1 cellular context compared by ENCODE assay signal in the genomic region with DNA sequence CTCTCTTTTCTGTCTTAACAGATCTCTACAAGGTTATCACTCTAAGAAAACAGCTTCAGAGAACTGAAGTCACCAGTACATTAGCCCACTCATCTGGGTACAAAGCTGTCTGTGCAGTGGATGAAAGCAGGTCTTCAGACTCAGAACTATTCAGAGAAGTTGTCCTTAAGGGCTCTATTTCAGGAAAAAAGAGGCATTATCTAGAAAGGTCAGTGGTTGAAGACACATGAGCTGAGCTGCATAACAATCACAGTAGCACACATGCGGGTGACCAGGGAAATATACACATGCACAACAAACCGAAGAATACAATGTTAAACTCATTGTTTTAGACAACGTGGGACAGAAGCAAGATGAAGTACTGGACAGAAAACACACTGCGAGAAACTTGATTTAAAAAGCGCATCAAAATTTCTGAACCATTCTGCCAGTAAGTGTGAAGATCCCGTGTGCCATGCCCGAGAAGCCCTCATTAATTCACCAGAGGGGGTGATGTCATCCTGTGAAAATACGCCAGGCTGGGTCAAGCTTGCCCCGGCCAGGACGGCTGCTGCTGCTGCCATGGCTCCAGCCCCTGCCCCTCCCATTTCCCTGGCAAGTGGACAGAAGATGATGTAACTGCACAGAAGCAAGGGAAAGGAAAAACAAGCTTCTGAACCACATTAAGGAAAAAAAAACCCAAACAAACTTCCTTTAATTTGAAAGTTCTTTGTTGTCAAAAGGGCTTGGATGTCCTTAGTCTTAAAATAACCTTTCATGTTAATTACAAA.
A peak's percentile ranks its signal among the peaks of the same experiment; 100 is the strongest.
TF ChIP-seq lines count a peak whose summit lies in the region.

No MANE protein-coding gene starts in this region.

TF ChIP-seq in K562, 482 proteins besides CTCF, POLR2A, EP300 and RAD21 (continued from another document and continues in another):
- TF ChIP-seq, protein P1, sequence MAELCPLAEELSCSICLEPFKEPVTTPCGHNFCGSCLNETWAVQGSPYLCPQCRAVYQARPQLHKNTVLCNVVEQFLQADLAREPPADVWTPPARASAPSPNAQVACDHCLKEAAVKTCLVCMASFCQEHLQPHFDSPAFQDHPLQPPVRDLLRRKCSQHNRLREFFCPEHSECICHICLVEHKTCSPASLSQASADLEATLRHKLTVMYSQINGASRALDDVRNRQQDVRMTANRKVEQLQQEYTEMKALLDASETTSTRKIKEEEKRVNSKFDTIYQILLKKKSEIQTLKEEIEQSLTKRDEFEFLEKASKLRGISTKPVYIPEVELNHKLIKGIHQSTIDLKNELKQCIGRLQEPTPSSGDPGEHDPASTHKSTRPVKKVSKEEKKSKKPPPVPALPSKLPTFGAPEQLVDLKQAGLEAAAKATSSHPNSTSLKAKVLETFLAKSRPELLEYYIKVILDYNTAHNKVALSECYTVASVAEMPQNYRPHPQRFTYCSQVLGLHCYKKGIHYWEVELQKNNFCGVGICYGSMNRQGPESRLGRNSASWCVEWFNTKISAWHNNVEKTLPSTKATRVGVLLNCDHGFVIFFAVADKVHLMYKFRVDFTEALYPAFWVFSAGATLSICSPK (IDR thresholded peaks at IDR 0.05; ENCODE audit: borderline replicate concordance) = no peak
- peak; percentile 65; the same call in 1 of the 2 replicates for TF ChIP-seq ZNF589 (CRISPR knock-in tag; IDR thresholded peaks at IDR 0.05; ENCODE audit: low read depth)
- no peak for TF ChIP-seq TEAD1 (CRISPR knock-in tag; IDR thresholded peaks at IDR 0.05)
- peak; percentile 88 for TF ChIP-seq ATF7 (IDR thresholded peaks at IDR 0.05)
- TF ChIP-seq MAZ (CRISPR knock-in tag; conservative IDR thresholded peaks at IDR 0.05 in 1 of 2, IDR thresholded peaks at IDR 0.05 in 1 of 2) = peak in 1 of 2 experiments; percentile 56; a peak in 2 of 4 replicates
- TF ChIP-seq SREBF1 (IDR thresholded peaks at IDR 0.05; ENCODE audit: borderline replicate concordance, low read depth, low read length) = no peak
- no peak for TF ChIP-seq KDM2B (CRISPR knock-in tag; IDR thresholded peaks at IDR 0.05)
- TF ChIP-seq, protein P2, sequence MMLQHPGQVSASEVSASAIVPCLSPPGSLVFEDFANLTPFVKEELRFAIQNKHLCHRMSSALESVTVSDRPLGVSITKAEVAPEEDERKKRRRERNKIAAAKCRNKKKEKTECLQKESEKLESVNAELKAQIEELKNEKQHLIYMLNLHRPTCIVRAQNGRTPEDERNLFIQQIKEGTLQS (IDR thresholded peaks at IDR 0.05) = peak; percentile 90
- TF ChIP-seq, protein P2 (CRISPR knock-in tag; conservative IDR thresholded peaks at IDR 0.05) = no peak
- no peak for TF ChIP-seq EHMT2 (IDR thresholded peaks at IDR 0.05)
- TF ChIP-seq TGIF2 (CRISPR knock-in tag; IDR thresholded peaks at IDR 0.05) = no peak
- TF ChIP-seq, protein P3, sequence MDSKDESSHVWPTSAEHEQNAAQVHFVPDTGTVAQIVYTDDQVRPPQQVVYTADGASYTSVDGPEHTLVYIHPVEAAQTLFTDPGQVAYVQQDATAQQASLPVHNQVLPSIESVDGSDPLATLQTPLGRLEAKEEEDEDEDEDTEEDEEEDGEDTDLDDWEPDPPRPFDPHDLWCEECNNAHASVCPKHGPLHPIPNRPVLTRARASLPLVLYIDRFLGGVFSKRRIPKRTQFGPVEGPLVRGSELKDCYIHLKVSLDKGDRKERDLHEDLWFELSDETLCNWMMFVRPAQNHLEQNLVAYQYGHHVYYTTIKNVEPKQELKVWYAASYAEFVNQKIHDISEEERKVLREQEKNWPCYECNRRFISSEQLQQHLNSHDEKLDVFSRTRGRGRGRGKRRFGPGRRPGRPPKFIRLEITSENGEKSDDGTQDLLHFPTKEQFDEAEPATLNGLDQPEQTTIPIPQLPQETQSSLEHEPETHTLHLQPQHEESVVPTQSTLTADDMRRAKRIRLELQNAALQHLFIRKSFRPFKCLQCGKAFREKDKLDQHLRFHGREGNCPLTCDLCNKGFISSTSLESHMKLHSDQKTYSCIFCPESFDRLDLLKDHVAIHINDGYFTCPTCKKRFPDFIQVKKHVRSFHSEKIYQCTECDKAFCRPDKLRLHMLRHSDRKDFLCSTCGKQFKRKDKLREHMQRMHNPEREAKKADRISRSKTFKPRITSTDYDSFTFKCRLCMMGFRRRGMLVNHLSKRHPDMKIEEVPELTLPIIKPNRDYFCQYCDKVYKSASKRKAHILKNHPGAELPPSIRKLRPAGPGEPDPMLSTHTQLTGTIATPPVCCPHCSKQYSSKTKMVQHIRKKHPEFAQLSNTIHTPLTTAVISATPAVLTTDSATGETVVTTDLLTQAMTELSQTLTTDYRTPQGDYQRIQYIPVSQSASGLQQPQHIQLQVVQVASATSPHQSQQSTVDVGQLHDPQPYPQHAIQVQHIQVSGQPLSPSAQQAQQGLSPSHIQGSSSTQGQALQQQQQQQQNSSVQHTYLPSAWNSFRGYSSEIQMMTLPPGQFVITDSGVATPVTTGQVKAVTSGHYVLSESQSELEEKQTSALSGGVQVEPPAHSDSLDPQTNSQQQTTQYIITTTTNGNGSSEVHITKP (IDR thresholded peaks at IDR 0.05; ENCODE audit: partially characterized antibody) = no peak
- no peak for TF ChIP-seq MCM2 (IDR thresholded peaks at IDR 0.05; ENCODE audit: low read depth)
- peak; percentile 58; the same call in 1 of the 2 replicates for TF ChIP-seq ELF4 (CRISPR knock-in tag; IDR thresholded peaks at IDR 0.05)
- TF ChIP-seq DACH1 (IDR thresholded peaks at IDR 0.05; ENCODE audit: partially characterized antibody) = no peak
- TF ChIP-seq, protein P4, sequence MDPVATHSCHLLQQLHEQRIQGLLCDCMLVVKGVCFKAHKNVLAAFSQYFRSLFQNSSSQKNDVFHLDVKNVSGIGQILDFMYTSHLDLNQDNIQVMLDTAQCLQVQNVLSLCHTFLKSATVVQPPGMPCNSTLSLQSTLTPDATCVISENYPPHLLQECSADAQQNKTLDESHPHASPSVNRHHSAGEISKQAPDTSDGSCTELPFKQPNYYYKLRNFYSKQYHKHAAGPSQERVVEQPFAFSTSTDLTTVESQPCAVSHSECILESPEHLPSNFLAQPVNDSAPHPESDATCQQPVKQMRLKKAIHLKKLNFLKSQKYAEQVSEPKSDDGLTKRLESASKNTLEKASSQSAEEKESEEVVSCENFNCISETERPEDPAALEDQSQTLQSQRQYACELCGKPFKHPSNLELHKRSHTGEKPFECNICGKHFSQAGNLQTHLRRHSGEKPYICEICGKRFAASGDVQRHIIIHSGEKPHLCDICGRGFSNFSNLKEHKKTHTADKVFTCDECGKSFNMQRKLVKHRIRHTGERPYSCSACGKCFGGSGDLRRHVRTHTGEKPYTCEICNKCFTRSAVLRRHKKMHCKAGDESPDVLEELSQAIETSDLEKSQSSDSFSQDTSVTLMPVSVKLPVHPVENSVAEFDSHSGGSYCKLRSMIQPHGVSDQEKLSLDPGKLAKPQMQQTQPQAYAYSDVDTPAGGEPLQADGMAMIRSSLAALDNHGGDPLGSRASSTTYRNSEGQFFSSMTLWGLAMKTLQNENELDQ (CRISPR knock-in tag; IDR thresholded peaks at IDR 0.05; ENCODE audit: borderline replicate concordance) = no peak
- TF ChIP-seq, protein P5, sequence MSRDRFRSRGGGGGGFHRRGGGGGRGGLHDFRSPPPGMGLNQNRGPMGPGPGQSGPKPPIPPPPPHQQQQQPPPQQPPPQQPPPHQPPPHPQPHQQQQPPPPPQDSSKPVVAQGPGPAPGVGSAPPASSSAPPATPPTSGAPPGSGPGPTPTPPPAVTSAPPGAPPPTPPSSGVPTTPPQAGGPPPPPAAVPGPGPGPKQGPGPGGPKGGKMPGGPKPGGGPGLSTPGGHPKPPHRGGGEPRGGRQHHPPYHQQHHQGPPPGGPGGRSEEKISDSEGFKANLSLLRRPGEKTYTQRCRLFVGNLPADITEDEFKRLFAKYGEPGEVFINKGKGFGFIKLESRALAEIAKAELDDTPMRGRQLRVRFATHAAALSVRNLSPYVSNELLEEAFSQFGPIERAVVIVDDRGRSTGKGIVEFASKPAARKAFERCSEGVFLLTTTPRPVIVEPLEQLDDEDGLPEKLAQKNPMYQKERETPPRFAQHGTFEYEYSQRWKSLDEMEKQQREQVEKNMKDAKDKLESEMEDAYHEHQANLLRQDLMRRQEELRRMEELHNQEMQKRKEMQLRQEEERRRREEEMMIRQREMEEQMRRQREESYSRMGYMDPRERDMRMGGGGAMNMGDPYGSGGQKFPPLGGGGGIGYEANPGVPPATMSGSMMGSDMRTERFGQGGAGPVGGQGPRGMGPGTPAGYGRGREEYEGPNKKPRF (IDR thresholded peaks at IDR 0.05; ENCODE audit: low read depth, low read length) = no peak
- TF ChIP-seq, protein P6, sequence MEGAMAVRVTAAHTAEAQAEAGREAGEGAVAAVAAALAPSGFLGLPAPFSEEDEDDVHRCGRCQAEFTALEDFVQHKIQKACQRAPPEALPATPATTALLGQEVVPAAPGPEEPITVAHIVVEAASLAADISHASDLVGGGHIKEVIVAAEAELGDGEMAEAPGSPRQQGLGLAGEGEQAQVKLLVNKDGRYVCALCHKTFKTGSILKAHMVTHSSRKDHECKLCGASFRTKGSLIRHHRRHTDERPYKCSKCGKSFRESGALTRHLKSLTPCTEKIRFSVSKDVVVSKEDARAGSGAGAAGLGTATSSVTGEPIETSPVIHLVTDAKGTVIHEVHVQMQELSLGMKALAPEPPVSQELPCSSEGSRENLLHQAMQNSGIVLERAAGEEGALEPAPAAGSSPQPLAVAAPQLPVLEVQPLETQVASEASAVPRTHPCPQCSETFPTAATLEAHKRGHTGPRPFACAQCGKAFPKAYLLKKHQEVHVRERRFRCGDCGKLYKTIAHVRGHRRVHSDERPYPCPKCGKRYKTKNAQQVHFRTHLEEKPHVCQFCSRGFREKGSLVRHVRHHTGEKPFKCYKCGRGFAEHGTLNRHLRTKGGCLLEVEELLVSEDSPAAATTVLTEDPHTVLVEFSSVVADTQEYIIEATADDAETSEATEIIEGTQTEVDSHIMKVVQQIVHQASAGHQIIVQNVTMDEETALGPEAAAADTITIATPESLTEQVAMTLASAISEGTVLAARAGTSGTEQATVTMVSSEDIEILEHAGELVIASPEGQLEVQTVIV (CRISPR knock-in tag; IDR thresholded peaks at IDR 0.05; ENCODE audit: borderline replicate concordance) = no peak
- 0 out of 2 replicates have a peak, but pooled peaks have one; percentile 9 for TF ChIP-seq SOX6 (IDR thresholded peaks at IDR 0.05)
- TF ChIP-seq, protein P7, sequence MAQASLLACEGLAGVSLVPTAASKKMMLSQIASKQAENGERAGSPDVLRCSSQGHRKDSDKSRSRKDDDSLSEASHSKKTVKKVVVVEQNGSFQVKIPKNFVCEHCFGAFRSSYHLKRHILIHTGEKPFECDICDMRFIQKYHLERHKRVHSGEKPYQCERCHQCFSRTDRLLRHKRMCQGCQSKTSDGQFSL (CRISPR knock-in tag; IDR thresholded peaks at IDR 0.05) = no peak
- TF ChIP-seq, protein P7 (tag; IDR thresholded peaks at IDR 0.05) = no peak
- TF ChIP-seq, protein P8, sequence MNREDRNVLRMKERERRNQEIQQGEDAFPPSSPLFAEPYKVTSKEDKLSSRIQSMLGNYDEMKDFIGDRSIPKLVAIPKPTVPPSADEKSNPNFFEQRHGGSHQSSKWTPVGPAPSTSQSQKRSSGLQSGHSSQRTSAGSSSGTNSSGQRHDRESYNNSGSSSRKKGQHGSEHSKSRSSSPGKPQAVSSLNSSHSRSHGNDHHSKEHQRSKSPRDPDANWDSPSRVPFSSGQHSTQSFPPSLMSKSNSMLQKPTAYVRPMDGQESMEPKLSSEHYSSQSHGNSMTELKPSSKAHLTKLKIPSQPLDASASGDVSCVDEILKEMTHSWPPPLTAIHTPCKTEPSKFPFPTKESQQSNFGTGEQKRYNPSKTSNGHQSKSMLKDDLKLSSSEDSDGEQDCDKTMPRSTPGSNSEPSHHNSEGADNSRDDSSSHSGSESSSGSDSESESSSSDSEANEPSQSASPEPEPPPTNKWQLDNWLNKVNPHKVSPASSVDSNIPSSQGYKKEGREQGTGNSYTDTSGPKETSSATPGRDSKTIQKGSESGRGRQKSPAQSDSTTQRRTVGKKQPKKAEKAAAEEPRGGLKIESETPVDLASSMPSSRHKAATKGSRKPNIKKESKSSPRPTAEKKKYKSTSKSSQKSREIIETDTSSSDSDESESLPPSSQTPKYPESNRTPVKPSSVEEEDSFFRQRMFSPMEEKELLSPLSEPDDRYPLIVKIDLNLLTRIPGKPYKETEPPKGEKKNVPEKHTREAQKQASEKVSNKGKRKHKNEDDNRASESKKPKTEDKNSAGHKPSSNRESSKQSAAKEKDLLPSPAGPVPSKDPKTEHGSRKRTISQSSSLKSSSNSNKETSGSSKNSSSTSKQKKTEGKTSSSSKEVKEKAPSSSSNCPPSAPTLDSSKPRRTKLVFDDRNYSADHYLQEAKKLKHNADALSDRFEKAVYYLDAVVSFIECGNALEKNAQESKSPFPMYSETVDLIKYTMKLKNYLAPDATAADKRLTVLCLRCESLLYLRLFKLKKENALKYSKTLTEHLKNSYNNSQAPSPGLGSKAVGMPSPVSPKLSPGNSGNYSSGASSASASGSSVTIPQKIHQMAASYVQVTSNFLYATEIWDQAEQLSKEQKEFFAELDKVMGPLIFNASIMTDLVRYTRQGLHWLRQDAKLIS (CRISPR knock-in tag; IDR thresholded peaks at IDR 0.05) = no peak
- TF ChIP-seq, protein P9, sequence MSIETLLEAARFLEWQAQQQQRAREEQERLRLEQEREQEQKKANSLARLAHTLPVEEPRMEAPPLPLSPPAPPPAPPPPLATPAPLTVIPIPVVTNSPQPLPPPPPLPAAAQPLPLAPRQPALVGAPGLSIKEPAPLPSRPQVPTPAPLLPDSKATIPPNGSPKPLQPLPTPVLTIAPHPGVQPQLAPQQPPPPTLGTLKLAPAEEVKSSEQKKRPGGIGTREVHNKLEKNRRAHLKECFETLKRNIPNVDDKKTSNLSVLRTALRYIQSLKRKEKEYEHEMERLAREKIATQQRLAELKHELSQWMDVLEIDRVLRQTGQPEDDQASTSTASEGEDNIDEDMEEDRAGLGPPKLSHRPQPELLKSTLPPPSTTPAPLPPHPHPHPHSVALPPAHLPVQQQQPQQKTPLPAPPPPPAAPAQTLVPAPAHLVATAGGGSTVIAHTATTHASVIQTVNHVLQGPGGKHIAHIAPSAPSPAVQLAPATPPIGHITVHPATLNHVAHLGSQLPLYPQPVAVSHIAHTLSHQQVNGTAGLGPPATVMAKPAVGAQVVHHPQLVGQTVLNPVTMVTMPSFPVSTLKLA (conservative IDR thresholded peaks at IDR 0.05) = no peak
- TF ChIP-seq, protein P10, sequence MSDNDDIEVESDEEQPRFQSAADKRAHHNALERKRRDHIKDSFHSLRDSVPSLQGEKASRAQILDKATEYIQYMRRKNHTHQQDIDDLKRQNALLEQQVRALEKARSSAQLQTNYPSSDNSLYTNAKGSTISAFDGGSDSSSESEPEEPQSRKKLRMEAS (CRISPR knock-in tag; IDR thresholded peaks at IDR 0.05) = no peak
- no peak for TF ChIP-seq ZNF76 (CRISPR knock-in tag; IDR thresholded peaks at IDR 0.05; ENCODE audit: borderline replicate concordance)
- no peak for TF ChIP-seq HNRNPH1 (optimal IDR thresholded peaks at IDR 0.05; ENCODE audit: low read depth, low read length)
